In genomic region chr7:70608229-70608628, GRCh38 we compare ENCODE assay signal across 20 cellular contexts.
"Had no signal": no experiment of that assay in that cellular context is flagged by ENCODE, and none has a peak within 500 bp of the region (broad histone marks: within the 10 kb centered on the region; RNA-seq: fewer than 3 reads in every experiment).

No MANE protein-coding gene starts in this region.

- H3K4me1 ChIP-seq: SJCRH30 had no signal

- H3K4me3 ChIP-seq: SJCRH30 had no signal

- H3K27ac ChIP-seq: SJCRH30 had no signal

- DNase-seq: activated CD4-positive, alpha-beta T cell treated with anti-CD3 and anti-CD28 coated beads for 4 hours; activated CD8-positive, alpha-beta memory T cell treated with anti-CD3 and anti-CD28 coated beads, Interleukin-2, amount 50 U/mL, for 4 hours; activated CD8-positive, alpha-beta T cell treated with anti-CD3 and anti-CD28 coated beads for 36 hours; activated gamma-delta T cell treated with Interleukin-2 at 50 U/mL for 16 hours; activated naive CD4-positive, alpha-beta T cell treated with anti-CD3 and anti-CD28 coated beads, Interleukin-2, amount 10 ng/mL, durations not matched to agents 7 days and 5 days; activated naive CD8-positive, alpha-beta T cell treated with anti-CD3 and anti-CD28 coated beads for 36 hours; activated T-cell treated with anti-CD3 and anti-CD28 coated beads, Interleukin-2, amount 50 U/mL, for 72 hours; central memory CD4-positive, alpha-beta T cell; KG1; MM.1S; NCI-H146; NCI-H1930; NCI-H2171; NCI-H345; NCI-H510A; NCI-H526 treated with DMSO at 0.1 percent for 48 hours; NCI-H82; OCI-M1; RPMI8226; SJCRH30 had no signal

- H3K36me3 ChIP-seq: SJCRH30 had no signal

- H3K27me3 ChIP-seq: SJCRH30 had no signal
